ENCODE assay signal across 1 cellular context in genomic region chr6:108293527-108294296, GRCh38.
TF ChIP-seq lines count a peak whose summit lies in the region.

No MANE protein-coding gene starts in this region.

TF ChIP-seq in HepG2, 621 proteins besides CTCF, POLR2A, EP300 and RAD21:
- no peak for TF ChIP-seq RARG (CRISPR knock-in tag; IDR thresholded peaks at IDR 0.05; ENCODE audit: low read depth)
- TF ChIP-seq ZNF121 (CRISPR knock-in tag; IDR thresholded peaks at IDR 0.05) = peak; percentile 99
- no peak for TF ChIP-seq ZNF260 (CRISPR knock-in tag; IDR thresholded peaks at IDR 0.05; ENCODE audit: borderline replicate concordance, low read depth)
- TF ChIP-seq ZNF362 (CRISPR knock-in tag; IDR thresholded peaks at IDR 0.05; ENCODE audit: borderline replicate concordance) = 0 out of 2 replicates have a peak, but pooled peaks have one; percentile 13
- TF ChIP-seq, protein P1, sequence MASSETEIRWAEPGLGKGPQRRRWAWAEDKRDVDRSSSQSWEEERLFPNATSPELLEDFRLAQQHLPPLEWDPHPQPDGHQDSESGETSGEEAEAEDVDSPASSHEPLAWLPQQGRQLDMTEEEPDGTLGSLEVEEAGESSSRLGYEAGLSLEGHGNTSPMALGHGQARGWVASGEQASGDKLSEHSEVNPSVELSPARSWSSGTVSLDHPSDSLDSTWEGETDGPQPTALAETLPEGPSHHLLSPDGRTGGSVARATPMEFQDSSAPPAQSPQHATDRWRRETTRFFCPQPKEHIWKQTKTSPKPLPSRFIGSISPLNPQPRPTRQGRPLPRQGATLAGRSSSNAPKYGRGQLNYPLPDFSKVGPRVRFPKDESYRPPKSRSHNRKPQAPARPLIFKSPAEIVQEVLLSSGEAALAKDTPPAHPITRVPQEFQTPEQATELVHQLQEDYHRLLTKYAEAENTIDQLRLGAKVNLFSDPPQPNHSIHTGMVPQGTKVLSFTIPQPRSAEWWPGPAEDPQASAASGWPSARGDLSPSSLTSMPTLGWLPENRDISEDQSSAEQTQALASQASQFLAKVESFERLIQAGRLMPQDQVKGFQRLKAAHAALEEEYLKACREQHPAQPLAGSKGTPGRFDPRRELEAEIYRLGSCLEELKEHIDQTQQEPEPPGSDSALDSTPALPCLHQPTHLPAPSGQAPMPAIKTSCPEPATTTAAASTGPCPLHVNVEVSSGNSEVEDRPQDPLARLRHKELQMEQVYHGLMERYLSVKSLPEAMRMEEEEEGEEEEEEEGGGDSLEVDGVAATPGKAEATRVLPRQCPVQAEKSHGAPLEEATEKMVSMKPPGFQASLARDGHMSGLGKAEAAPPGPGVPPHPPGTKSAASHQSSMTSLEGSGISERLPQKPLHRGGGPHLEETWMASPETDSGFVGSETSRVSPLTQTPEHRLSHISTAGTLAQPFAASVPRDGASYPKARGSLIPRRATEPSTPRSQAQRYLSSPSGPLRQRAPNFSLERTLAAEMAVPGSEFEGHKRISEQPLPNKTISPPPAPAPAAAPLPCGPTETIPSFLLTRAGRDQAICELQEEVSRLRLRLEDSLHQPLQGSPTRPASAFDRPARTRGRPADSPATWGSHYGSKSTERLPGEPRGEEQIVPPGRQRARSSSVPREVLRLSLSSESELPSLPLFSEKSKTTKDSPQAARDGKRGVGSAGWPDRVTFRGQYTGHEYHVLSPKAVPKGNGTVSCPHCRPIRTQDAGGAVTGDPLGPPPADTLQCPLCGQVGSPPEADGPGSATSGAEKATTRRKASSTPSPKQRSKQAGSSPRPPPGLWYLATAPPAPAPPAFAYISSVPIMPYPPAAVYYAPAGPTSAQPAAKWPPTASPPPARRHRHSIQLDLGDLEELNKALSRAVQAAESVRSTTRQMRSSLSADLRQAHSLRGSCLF (CRISPR knock-in tag; IDR thresholded peaks at IDR 0.05; ENCODE audit: borderline replicate concordance) = no peak
- no peak for TF ChIP-seq KLF16 (CRISPR knock-in tag; IDR thresholded peaks at IDR 0.05)
- 0 out of 2 replicates have a peak, but pooled peaks have one; percentile 56 for TF ChIP-seq KDM1A (CRISPR knock-in tag; IDR thresholded peaks at IDR 0.05)
- TF ChIP-seq TP53 (CRISPR knock-in tag; conservative IDR thresholded peaks at IDR 0.05) = no peak
- no peak for TF ChIP-seq GATAD1 (CRISPR knock-in tag; IDR thresholded peaks at IDR 0.05)
- TF ChIP-seq SAFB2 (CRISPR knock-in tag; IDR thresholded peaks at IDR 0.05; ENCODE audit: borderline replicate concordance, low read depth) = no peak
- 0 out of 2 replicates have a peak, but pooled peaks have one; percentile 12 for TF ChIP-seq ZSCAN25 (CRISPR knock-in tag; IDR thresholded peaks at IDR 0.05)
- no peak for TF ChIP-seq ZNF724P (CRISPR knock-in tag; IDR thresholded peaks at IDR 0.05; ENCODE audit: borderline replicate concordance)
- 0 out of 2 replicates have a peak, but pooled peaks have one; percentile 7 for TF ChIP-seq SRY (CRISPR knock-in tag; IDR thresholded peaks at IDR 0.05)
- peak; percentile 80 for TF ChIP-seq ZNF770 (CRISPR knock-in tag; IDR thresholded peaks at IDR 0.05)
- no peak for TF ChIP-seq ZNF589 (CRISPR knock-in tag; conservative IDR thresholded peaks at IDR 0.05)
- TF ChIP-seq MEIS1 (CRISPR knock-in tag; IDR thresholded peaks at IDR 0.05; ENCODE audit: borderline replicate concordance) = 0 out of 2 replicates have a peak, but pooled peaks have one; percentile 38
- no peak for TF ChIP-seq FOXK2 (IDR thresholded peaks at IDR 0.05)
- no peak for TF ChIP-seq ZNF775 (CRISPR knock-in tag; IDR thresholded peaks at IDR 0.05; ENCODE audit: borderline replicate concordance)
- no peak for TF ChIP-seq ZNF891 (CRISPR knock-in tag; IDR thresholded peaks at IDR 0.05)
